Comparison of ENCODE assay signal across 1 cellular context in genomic region chr11:1565173-1565903, GRCh38.
TF ChIP-seq lines count a peak whose summit lies in the region.

No MANE protein-coding gene starts in this region.

TF ChIP-seq in IMR-90, 13 proteins besides CTCF, POLR2A, EP300 and RAD21:
- TF ChIP-seq SMC3 (IDR thresholded peaks at IDR 0.05; ENCODE audit: low read depth, low read length) (no peak), USF2 (IDR thresholded peaks at IDR 0.05; ENCODE audit: low read depth, low read length) (no peak), RFX5 (IDR thresholded peaks at IDR 0.05; ENCODE audit: low read depth, low read length) (no peak), FOS (IDR thresholded peaks at IDR 0.05; ENCODE audit: low read depth, low read length) (no peak), MXI1 (IDR thresholded peaks at IDR 0.05; ENCODE audit: borderline replicate concordance, low read depth, low read length) (no peak), RCOR1 (IDR thresholded peaks at IDR 0.05; ENCODE audit: insufficient replicate concordance, low read length) (no peak), MAFK (IDR thresholded peaks at IDR 0.05; ENCODE audit: low read depth, low read length) (no peak), CEBPB (IDR thresholded peaks at IDR 0.05; ENCODE audit: low read depth, low read length) (no peak), CHD1 (IDR thresholded peaks at IDR 0.05; ENCODE audit: low read depth, low read length) (no peak), BHLHE40 (IDR thresholded peaks at IDR 0.05; ENCODE audit: low read depth, low read length) (no peak), ELK1 (IDR thresholded peaks at IDR 0.05; ENCODE audit: borderline replicate concordance, low read depth, low read length) (no peak), NFE2L2 (IDR thresholded peaks at IDR 0.05; ENCODE audit: low read depth, low read length) (no peak), MAZ (IDR thresholded peaks at IDR 0.05; ENCODE audit: borderline replicate concordance, low read depth, low read length) (no peak)
